ENCODE assay signal across 10 cellular contexts in the genomic region with DNA sequence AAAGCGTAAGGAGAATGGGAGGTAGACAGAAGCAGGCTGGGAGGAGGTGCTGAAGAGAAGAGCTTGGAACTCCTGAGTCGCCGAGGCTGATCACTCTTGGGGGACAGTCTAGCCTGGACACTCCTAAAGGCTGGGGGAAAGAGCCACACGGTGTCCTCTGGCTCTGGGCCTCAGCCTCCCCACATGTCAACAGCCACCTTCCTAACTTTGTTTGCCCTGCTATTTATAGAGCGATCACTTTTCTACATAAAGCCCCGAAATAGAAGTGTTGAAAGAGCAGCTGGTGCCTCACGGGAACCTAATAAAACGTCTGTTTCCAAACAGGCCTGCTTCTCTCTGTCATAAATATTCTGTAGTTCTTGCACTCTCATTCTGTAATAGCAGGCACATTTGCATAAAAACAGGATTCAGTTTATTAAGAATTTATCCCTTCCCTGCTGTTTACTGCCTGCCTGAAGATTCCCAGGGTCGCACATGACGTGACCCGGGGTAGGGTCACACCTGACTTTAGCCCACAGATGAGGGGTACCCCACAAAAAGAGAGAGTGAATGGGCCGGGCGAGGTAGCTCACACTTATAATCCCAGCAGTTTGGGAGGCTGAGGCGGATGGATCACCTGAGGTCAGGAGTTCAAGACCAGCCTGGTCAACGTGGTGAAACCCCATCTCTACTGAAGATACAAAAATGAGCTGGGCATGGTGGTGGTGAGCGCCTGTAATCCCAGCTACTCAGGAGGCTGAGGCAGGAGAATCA.
DNase-seq lines count a peak whose midpoint lies in the region; ATAC-seq and TF ChIP-seq lines count a peak whose summit lies in the region.
"Had no signal": no experiment of that assay in that cellular context is flagged by ENCODE, and none has a peak within 500 bp of the region (broad histone marks: within the 10 kb centered on the region; RNA-seq: fewer than 3 reads in every experiment).

No MANE protein-coding gene starts in this region.

- 70% methylated on average over 16 of the region's 16 CpGs for WGBS in smooth muscle cell (ENCODE audit: low lambda C conversion rate)

- no peak overlapping the region for H3K4me3 ChIP-seq in HEK293 (ENCODE audit: low read depth, low read length)
- H3K4me3 ChIP-seq in smooth muscle cell, result no peak overlapping the region
- no peak overlapping the region for H3K4me3 ChIP-seq in neural progenitor cell

- intact Hi-C loops in left cardiac atrium (cut with DNase I), result loop anchor here (5.0 to 10.0 kb wide), 5 partner anchors 66 to 301 kb away; partner anchors contain the start of gene IRF2BP2 (in 1 of the 2)

- DNase-seq in NOMO-1 (lab: John Stamatoyannopoulos, UW; ENCODE audit: unreplicated experiment in 2 of 2) (peak; percentile 86 to 96), left cardiac atrium (no peak), smooth muscle cell (lab: John Stamatoyannopoulos, UW; ENCODE audit: unreplicated experiment) (no peak), neural progenitor cell (ENCODE audit: low spot score) (no peak), glomerular visceral epithelial cell (ENCODE audit: extremely low spot score) (no peak)
- DNase-seq: small intestine had no signal

- H3K79me2 ChIP-seq in smooth muscle cell (ENCODE audit: low read depth), result no peaks in the 10 kb centered on the region
- H3K79me2 ChIP-seq in neural progenitor cell (ENCODE audit: low read depth), result no peaks in the 10 kb centered on the region

- H3K4me1 ChIP-seq in HEK293 (ENCODE audit: control insufficient read depth, insufficient read depth, low read length) (peaks cover 11% of the 10 kb centered on the region; the same call in 1 of the 2 replicates), smooth muscle cell (ENCODE audit: low read depth) (peaks cover 15% of the 10 kb centered on the region), neural progenitor cell (peaks cover 32% of the 10 kb centered on the region)

- H3K27ac ChIP-seq in HEK293 (ENCODE audit: extremely low read depth, low read depth, low read length) (no peak overlapping the region; the same call in 1 of the 2 replicates), smooth muscle cell (ENCODE audit: low read depth) (no peak overlapping the region), neural progenitor cell (no peak overlapping the region)

- peaks cover 2% of the 10 kb centered on the region for H3K9me3 Mint-ChIP-seq in neural progenitor cell
- H3K9me3 Mint-ChIP-seq: central memory CD8-positive, alpha-beta T cell had no signal

- no peak overlapping the region for H3K27ac Mint-ChIP-seq in neural progenitor cell

- H3K27me3 ChIP-seq in smooth muscle cell (ENCODE audit: low read depth) (no peaks in the 10 kb centered on the region), neural progenitor cell (no peaks in the 10 kb centered on the region)

- CTCF ChIA-PET in HEK293 (lab: Yijun Ruan, JAX), result interaction anchor here (0.5 to 0.6 kb wide), 2 partner anchors 10 to 46 kb away, joined by 3 read pairs; no protein-coding TSS in a partner anchor

- peaks cover 77% of the 10 kb centered on the region for H3K4me1 Mint-ChIP-seq in neural progenitor cell

- H4K20me1 ChIP-seq in smooth muscle cell (ENCODE audit: low read depth), result no peaks in the 10 kb centered on the region
- H4K20me1 ChIP-seq in neural progenitor cell (ENCODE audit: low read depth), result no peaks in the 10 kb centered on the region

- peaks cover 2% of the 10 kb centered on the region for H3K36me3 Mint-ChIP-seq in neural progenitor cell

- H3K9me3 ChIP-seq in HEK293 (ENCODE audit: control insufficient read depth, insufficient read depth, low read depth, low read length) (no peaks in the 10 kb centered on the region), smooth muscle cell (replicated peaks; ENCODE audit: low read depth) (no peaks in the 10 kb centered on the region), neural progenitor cell (ENCODE audit: low read depth) (no peaks in the 10 kb centered on the region)

- H3K4me2 ChIP-seq in smooth muscle cell (no peak overlapping the region), neural progenitor cell (no peak overlapping the region)

- POLR2A ChIA-PET in HEK293 (lab: Yijun Ruan, JAX), result no interaction called here

- H2AFZ ChIP-seq in smooth muscle cell (ENCODE audit: low read depth), result peak overlapping the region; percentile 58
- no peak overlapping the region for H2AFZ ChIP-seq in neural progenitor cell (replicated peaks)

- no peaks in the 10 kb centered on the region for H3F3A ChIP-seq in smooth muscle cell (ENCODE audit: low read depth)
- peaks cover 11% of the 10 kb centered on the region for H3F3A ChIP-seq in neural progenitor cell (ENCODE audit: low read depth)

- H3K9ac ChIP-seq in smooth muscle cell (ENCODE audit: low read depth), result no peak overlapping the region
- no peak overlapping the region for H3K9ac ChIP-seq in neural progenitor cell

- H3K36me3 ChIP-seq in HEK293 (ENCODE audit: control insufficient read depth in 2 of 2, insufficient read depth in 1 of 2, low read length in 2 of 2), result no peaks in the 10 kb centered on the region
- no peaks in the 10 kb centered on the region for H3K36me3 ChIP-seq in smooth muscle cell (ENCODE audit: low read depth)
- no peaks in the 10 kb centered on the region for H3K36me3 ChIP-seq in neural progenitor cell

- ATAC-seq in left cardiac atrium, result peak; percentile 6 to 32
- no peak for ATAC-seq in GM19324 (IDR thresholded peaks at IDR 0.05; ENCODE audit: low FRiP score, unreplicated experiment)
- ATAC-seq in GM18870 (IDR thresholded peaks at IDR 0.05; ENCODE audit: unreplicated experiment), result no peak

- TF ChIP-seq CTCF in HEK293 (tag by site-specific recombination; IDR thresholded peaks at IDR 0.05), result no peak
- no peak for TF ChIP-seq CTCF in smooth muscle cell (IDR thresholded peaks at IDR 0.05; ENCODE audit: borderline replicate concordance, insufficient read depth, poor library complexity, severe bottlenecking)
- no peak for TF ChIP-seq CTCF in neural progenitor cell (IDR thresholded peaks at IDR 0.05)

- H3K4me3 Mint-ChIP-seq in neural progenitor cell, result no peak overlapping the region
- H3K4me3 Mint-ChIP-seq: central memory CD8-positive, alpha-beta T cell had no signal

- H3K27me3 Mint-ChIP-seq in neural progenitor cell (ENCODE audit: insufficient read depth, low read depth), result peaks cover 15% of the 10 kb centered on the region
- H3K27me3 Mint-ChIP-seq: central memory CD8-positive, alpha-beta T cell had no signal

TF ChIP-seq in HEK293, 187 proteins besides CTCF, POLR2A, EP300 and RAD21:
- no peak for TF ChIP-seq MEIS1 (CRISPR knock-in tag; IDR thresholded peaks at IDR 0.05; ENCODE audit: borderline replicate concordance)
- TF ChIP-seq SCRT1 (tag by site-specific recombination; IDR thresholded peaks at IDR 0.05; ENCODE audit: borderline replicate concordance), result no peak
- no peak for TF ChIP-seq ZNF354C (tag by site-specific recombination; IDR thresholded peaks at IDR 0.05; ENCODE audit: borderline replicate concordance, low read depth)
- 0 out of 2 replicates have a peak, but pooled peaks have one; percentile 7 for TF ChIP-seq ZNF624 (tag by site-specific recombination; IDR thresholded peaks at IDR 0.05)
- TF ChIP-seq RBAK (tag by site-specific recombination; IDR thresholded peaks at IDR 0.05), result no peak
- 0 out of 2 replicates have a peak, but pooled peaks have one; percentile 25 for TF ChIP-seq ZNF423 (tag by site-specific recombination; IDR thresholded peaks at IDR 0.05)
- TF ChIP-seq, protein P1, sequence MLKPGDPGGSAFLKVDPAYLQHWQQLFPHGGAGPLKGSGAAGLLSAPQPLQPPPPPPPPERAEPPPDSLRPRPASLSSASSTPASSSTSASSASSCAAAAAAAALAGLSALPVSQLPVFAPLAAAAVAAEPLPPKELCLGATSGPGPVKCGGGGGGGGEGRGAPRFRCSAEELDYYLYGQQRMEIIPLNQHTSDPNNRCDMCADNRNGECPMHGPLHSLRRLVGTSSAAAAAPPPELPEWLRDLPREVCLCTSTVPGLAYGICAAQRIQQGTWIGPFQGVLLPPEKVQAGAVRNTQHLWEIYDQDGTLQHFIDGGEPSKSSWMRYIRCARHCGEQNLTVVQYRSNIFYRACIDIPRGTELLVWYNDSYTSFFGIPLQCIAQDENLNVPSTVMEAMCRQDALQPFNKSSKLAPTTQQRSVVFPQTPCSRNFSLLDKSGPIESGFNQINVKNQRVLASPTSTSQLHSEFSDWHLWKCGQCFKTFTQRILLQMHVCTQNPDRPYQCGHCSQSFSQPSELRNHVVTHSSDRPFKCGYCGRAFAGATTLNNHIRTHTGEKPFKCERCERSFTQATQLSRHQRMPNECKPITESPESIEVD (tag by site-specific recombination; IDR thresholded peaks at IDR 0.05), result 0 out of 2 replicates have a peak, but pooled peaks have one; percentile 35
- TF ChIP-seq ZSCAN16 (tag by site-specific recombination; IDR thresholded peaks at IDR 0.05), result no peak
- no peak for TF ChIP-seq ZNF274 (IDR thresholded peaks at IDR 0.05; ENCODE audit: low read length)
- TF ChIP-seq ZNF274 (tag by site-specific recombination; IDR thresholded peaks at IDR 0.05; ENCODE audit: borderline replicate concordance), result no peak
- TF ChIP-seq ZNF211 (tag by site-specific recombination; IDR thresholded peaks at IDR 0.05; ENCODE audit: low read depth), result no peak
- TF ChIP-seq MZF1 (tag by site-specific recombination; IDR thresholded peaks at IDR 0.05; ENCODE audit: borderline replicate concordance), result no peak
- TF ChIP-seq ZNF660 (tag by site-specific recombination; IDR thresholded peaks at IDR 0.05), result no peak
- peak; percentile 70 for TF ChIP-seq ZNF341 (tag by site-specific recombination; IDR thresholded peaks at IDR 0.05; ENCODE audit: low read depth)

Comparison
In these comparisons a context has a peak if more than half of its experiments do, and no peak if none do; other contexts are left out.
1. DNase-seq: peak in NOMO-1 (2 of 2); none in left cardiac atrium (single experiment), smooth muscle cell (single experiment), neural progenitor cell (single experiment) and glomerular visceral epithelial cell (single experiment).
2. ATAC-seq: peak in left cardiac atrium (2 of 2); none in GM19324 (single experiment) and GM18870 (single experiment).